ENCODE assay signal across 8 cellular contexts in the genomic region with DNA sequence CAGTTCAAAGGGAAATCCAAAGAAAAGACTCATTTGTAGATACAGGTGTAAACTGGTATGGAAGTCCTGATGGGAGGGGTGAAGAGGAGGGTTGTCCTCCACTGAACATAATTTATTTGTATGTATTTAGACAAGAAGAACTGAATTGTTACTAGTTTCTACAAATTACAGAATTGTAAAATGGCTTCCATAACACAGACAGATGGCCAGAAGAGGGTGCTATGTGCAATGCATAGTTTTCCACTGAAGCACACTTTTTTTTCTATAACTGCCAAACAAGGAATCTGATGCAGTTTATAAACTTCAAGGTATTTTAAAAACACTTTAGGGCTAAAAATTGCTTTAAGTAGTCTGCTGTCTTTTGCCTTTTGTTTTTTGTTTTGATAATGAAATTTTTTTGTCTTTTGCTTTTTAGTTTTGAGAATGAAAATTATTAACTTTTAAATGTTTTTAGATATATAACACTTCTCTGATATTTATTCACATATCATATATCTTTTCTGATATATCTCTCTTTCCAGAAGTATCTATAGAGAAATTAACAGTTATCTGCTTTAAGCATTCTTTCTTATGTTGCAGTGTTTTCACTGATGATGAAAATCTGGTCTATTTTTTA. TPM values are rescaled to one million over a fixed set of nuclear protein-coding genes. Genes with fewer than 3 reads are reported as not detected.
A peak's percentile ranks its signal among the peaks of the same experiment; 100 is the strongest.
DNase-seq lines count a peak whose midpoint lies in the region; ATAC-seq, FAIRE-seq and TF ChIP-seq lines count a peak whose summit lies in the region.

No MANE protein-coding gene starts in this region.

- no peaks in the 10 kb centered on the region for H3K27me3 ChIP-seq in heart left ventricle
- no peaks in the 10 kb centered on the region for H3K27me3 ChIP-seq in right cardiac atrium (ENCODE audit: control insufficient read depth, insufficient read depth)
- no peaks in the 10 kb centered on the region for H3K27me3 ChIP-seq in trophoblast cell (ENCODE audit: insufficient read depth, low read length)

- TF ChIP-seq CTCF in heart left ventricle (IDR thresholded peaks at IDR 0.05): peak in 11 of 12 donors; percentile 44 to 75 (median 56)

- no peak overlapping the region for H3K4me2 ChIP-seq in trophoblast cell (ENCODE audit: low read length)

- H2BK12ac ChIP-seq in trophoblast cell (ENCODE audit: low read length): no peak overlapping the region

- H3K79me1 ChIP-seq in trophoblast cell (ENCODE audit: low read length): no peaks in the 10 kb centered on the region

- H3K36me3 ChIP-seq in heart left ventricle (no peaks in the 10 kb centered on the region), trophoblast cell (ENCODE audit: control insufficient read depth in 1 of 2, insufficient read depth in 2 of 2, low read length in 2 of 2) (no peaks in the 10 kb centered on the region)

- H3K23ac ChIP-seq in trophoblast cell (ENCODE audit: low read length): no peak overlapping the region

- H3K4me3 ChIP-seq in heart left ventricle (no peak overlapping the region), right cardiac atrium (ENCODE audit: low read length) (no peak overlapping the region), trophoblast cell (ENCODE audit: low read depth, low read length) (no peak overlapping the region)

- H2AFZ ChIP-seq in trophoblast cell (ENCODE audit: insufficient read depth, low read length, poor library complexity): no peak overlapping the region

- H3K14ac ChIP-seq in trophoblast cell (ENCODE audit: low read length): no peak overlapping the region

- intact Hi-C loops in heart left ventricle (cut with DNase I): loop anchor here in 7 of 10 donors (5.0 to 10.0 kb wide), 7 partner anchors 280 to 597 kb away; no protein-coding TSS in a partner anchor
- intact Hi-C loops in right cardiac atrium (cut with DNase I): loop anchor here in 3 of 4 donors (5.0 to 10.0 kb wide), 3 partner anchors 230 to 387 kb away; no protein-coding TSS in a partner anchor

- no peak overlapping the region for H2BK120ac ChIP-seq in trophoblast cell (ENCODE audit: insufficient read depth, low read length, poor library complexity)

- H3K18ac ChIP-seq in trophoblast cell (ENCODE audit: low read length): no peak overlapping the region

- H4K91ac ChIP-seq in trophoblast cell (ENCODE audit: low read depth, low read length): no peak overlapping the region

- ATAC-seq in heart left ventricle (no peak), right cardiac atrium (no peak), HG03039 (IDR thresholded peaks at IDR 0.05; ENCODE audit: unreplicated experiment) (no peak), HG03159 (IDR thresholded peaks at IDR 0.05; ENCODE audit: unreplicated experiment) (no peak)

- H3K27ac ChIP-seq in heart left ventricle (no peak overlapping the region), right cardiac atrium (ENCODE audit: low read length) (no peak overlapping the region), trophoblast cell (ENCODE audit: low read depth, low read length) (no peak overlapping the region)

- DNase-seq in heart left ventricle (peak in 1 of 5 donors; percentile 15), right cardiac atrium (no peak), NCI-H2227 treated with DMSO at 0.1 percent for 48 hours (lab: John Stamatoyannopoulos, UW) (peak; percentile 20), trophoblast cell (peak; percentile 10 to 68), cortex of kidney (lab: John Stamatoyannopoulos, UW) (no peak)

- no peak overlapping the region for H4K12ac ChIP-seq in trophoblast cell (ENCODE audit: low read depth, low read length)

- no peak overlapping the region for H3K9ac ChIP-seq in trophoblast cell (ENCODE audit: low read length)

- no peak for TF ChIP-seq POLR2A in heart left ventricle (IDR thresholded peaks at IDR 0.05)

- H3K9me3 ChIP-seq in heart left ventricle (no peaks in the 10 kb centered on the region), right cardiac atrium (ENCODE audit: control insufficient read depth, low read length) (no peaks in the 10 kb centered on the region), trophoblast cell (ENCODE audit: insufficient read depth, low read depth, low read length) (no peaks in the 10 kb centered on the region)

- no peak overlapping the region for H3K4ac ChIP-seq in trophoblast cell (ENCODE audit: low read depth, low read length)

- no peak overlapping the region for H2AK5ac ChIP-seq in trophoblast cell (ENCODE audit: low read length)

- no peak overlapping the region for H4K8ac ChIP-seq in trophoblast cell (ENCODE audit: low read depth, low read length)

- no peaks in the 10 kb centered on the region for H3K79me2 ChIP-seq in trophoblast cell (ENCODE audit: control insufficient read depth, insufficient read depth, low read length, poor library complexity)

- H3K4me1 ChIP-seq in heart left ventricle (no peaks in the 10 kb centered on the region), right cardiac atrium (ENCODE audit: control insufficient read depth, insufficient read depth, low read length) (no peaks in the 10 kb centered on the region), trophoblast cell (ENCODE audit: control insufficient read depth in 1 of 2, insufficient read depth in 2 of 2, low read length in 2 of 2) (no peaks in the 10 kb centered on the region)

- peak; percentile 73 for FAIRE-seq in endometrium (lab: Jason Lieb, UNC)

- H2BK5ac ChIP-seq in trophoblast cell (ENCODE audit: low read depth, low read length, poor library complexity): no peak overlapping the region

RNA-seq across cellular contexts. Expression of gene PHYHIPL, which starts 58.5 kb away (rescaled TPM):
- total RNA-seq in heart left ventricle (not detected), right cardiac atrium (under 1 TPM in 3 of 4 donors, not detected in 1; 0.11 to 0.29 (median 0.25) TPM)
- polyA plus RNA-seq in heart left ventricle (under 1 TPM; 0.03 to 0.08 TPM), right cardiac atrium (0.34 TPM)
- 12.1 and 12.2 TPM in 2 replicates for polyA plus RNA-seq in trophoblast cell (2013)

Comparison
In these comparisons a context has a peak if more than half of its experiments do, and no peak if none do; other contexts are left out.
1. DNase-seq: peak in NCI-H2227 treated with DMSO at 0.1 percent for 48 hours (single experiment) and trophoblast cell (2 of 2); none in right cardiac atrium (0 of 3) and cortex of kidney (single experiment).